ENCODE assay signal across 8 cellular contexts in the genomic region with DNA sequence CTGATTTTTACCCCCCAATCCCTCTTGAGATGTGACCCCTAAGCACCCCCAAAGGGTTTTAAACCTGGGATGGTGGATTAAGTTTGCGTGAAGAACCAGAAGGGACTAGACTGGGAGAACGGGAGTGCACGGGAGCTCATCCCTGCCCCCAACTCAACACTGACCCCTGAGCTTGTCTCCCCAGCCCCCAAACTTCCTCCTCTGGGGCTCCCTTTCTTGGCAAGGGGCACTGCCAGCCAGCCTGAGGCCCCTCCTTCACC. TPM values are rescaled to one million over a fixed set of nuclear protein-coding genes. Genes with fewer than 3 reads are reported as not detected.
DNase-seq lines count a peak whose midpoint lies in the region; ATAC-seq and TF ChIP-seq lines count a peak whose summit lies in the region.

No MANE protein-coding gene starts in this region.

- H3K4me2 ChIP-seq in hepatocyte, result peak overlapping the region; percentile 98

- H3K4me1 ChIP-seq in hepatocyte (ENCODE audit: insufficient read depth) (peaks cover 33% of the 10 kb centered on the region), spleen (peaks cover 28 to 81% (median 57%) of the 10 kb centered on the region in 6 donors)

- H3K27ac ChIP-seq in hepatocyte (peak overlapping the region; percentile 99), spleen (peak overlapping the region; percentile 73 to 99 (median 92))

- WGBS in hepatocyte (ENCODE audit: low lambda C conversion rate, missing lambda C conversion rate), result 2% methylated on average over 3 of the region's 3 CpGs
- WGBS in spleen, 5 donors, result 0 to 3% (median 2%) methylated on average over 3 of the region's 3 CpGs

- H3K9me2 ChIP-seq in hepatocyte (replicated peaks; ENCODE audit: insufficient read depth), result no peaks in the 10 kb centered on the region

- H3K36me3 ChIP-seq in hepatocyte (replicated peaks; ENCODE audit: insufficient read depth, low read depth) (no peaks in the 10 kb centered on the region), spleen (peaks cover 0 to 6% (median 0%) of the 10 kb centered on the region in 6 donors)

- H3K79me2 ChIP-seq in hepatocyte, result peaks cover 45% of the 10 kb centered on the region

- POLR2A ChIA-PET in T-cell (lab: Charles Lee), result interaction anchor here (0.6 kb wide), 2 partner anchors 12 to 53 kb away, joined by 3 to 9 read pairs; no protein-coding TSS in a partner anchor
- POLR2A ChIA-PET in GM10248 (lab: Yijun Ruan, JAX), result interaction anchor here (0.6 to 2.5 kb wide), 4 partner anchors 11 to 132 kb away, joined by 3 to 12 read pairs (median 4); partner anchors contain the start of gene SPTAN1

- no peaks in the 10 kb centered on the region for H3K27me3 Mint-ChIP-seq in T-cell

- H3K4me3 Mint-ChIP-seq in T-cell, result peak overlapping the region; percentile 89 to 98 (median 91)

- DNase-seq in T-cell, result no peak
- no peak for DNase-seq in hepatocyte (ENCODE audit: low spot score)
- DNase-seq in spleen, result no peak
- no peak for DNase-seq in GM10248 (ENCODE audit: extremely low spot score)
- no peak for DNase-seq in NCI-H69 (lab: John Stamatoyannopoulos, UW)
- DNase-seq in 8988T, result no peak

- H3K9me3 ChIP-seq in hepatocyte (ENCODE audit: low read depth), result no peaks in the 10 kb centered on the region
- no peaks in the 10 kb centered on the region for H3K9me3 ChIP-seq in spleen

- CTCF ChIA-PET in T-cell (lab: Charles Lee) (interaction anchor here in 1 of 2 donors (0.5 to 1.6 kb wide), 2 partner anchors 25 to 40 kb away, joined by 3 to 4 read pairs; no protein-coding TSS in a partner anchor), GM10248 (lab: Yijun Ruan, JAX) (interaction anchor here (1.5 to 2.1 kb wide), 2 partner anchors 13 to 18 kb away, joined by 3 to 9 read pairs; partner anchors contain the start of gene PKN3)

- H3K9me3 Mint-ChIP-seq in T-cell, result no peaks in the 10 kb centered on the region

- peaks cover 4% of the 10 kb centered on the region for H3K36me3 Mint-ChIP-seq in T-cell

- TF ChIP-seq CTCF in hepatocyte (IDR thresholded peaks at IDR 0.05; ENCODE audit: poor library complexity) (no peak), spleen (IDR thresholded peaks at IDR 0.05 in 8 of 11, conservative IDR thresholded peaks at IDR 0.05 in 3 of 11) (no peak), GM10248 (IDR thresholded peaks at IDR 0.05; ENCODE audit: control extremely low read depth, extremely low read depth, low read depth, missing control alignments) (no peak)

- peak overlapping the region; percentile 98 to 99 for H3K27ac Mint-ChIP-seq in T-cell

- H3K27me3 ChIP-seq in hepatocyte, result no peaks in the 10 kb centered on the region
- no peaks in the 10 kb centered on the region for H3K27me3 ChIP-seq in spleen (replicated peaks in 1 of 7)

- H2AFZ ChIP-seq in hepatocyte, result peak overlapping the region; percentile 29

- ATAC-seq in GM21825 (IDR thresholded peaks at IDR 0.05; ENCODE audit: unreplicated experiment) (peak; percentile 0), T-cell (replicated peaks in 1 of 4) (no peak), HG03378 (IDR thresholded peaks at IDR 0.05; ENCODE audit: unreplicated experiment) (no peak)

- TF ChIP-seq POLR2A in spleen (IDR thresholded peaks at IDR 0.05), result no peak

- H3K4me1 Mint-ChIP-seq in T-cell, result peaks cover 49 to 57% (median 52%) of the 10 kb centered on the region in 3 donors

- H4K20me1 ChIP-seq in hepatocyte (ENCODE audit: insufficient read depth, poor library complexity, severe bottlenecking), result no peaks in the 10 kb centered on the region

- intact Hi-C loops in spleen (cut with DNase I; ENCODE audit: low total_unique reads), result no loop called here

- H3K4me3 ChIP-seq in hepatocyte (peak overlapping the region; percentile 77), spleen (peak overlapping the region; percentile 56 to 97 (median 76))

RNA-seq across cellular contexts. Expression of gene SET, which starts 5.0 kb away (rescaled TPM):
- total RNA-seq in T-cell (100 to 1,000 TPM; 239 to 279 (median 252) TPM), hepatocyte (343 and 416 TPM in 2 replicates), spleen (100 to 1,000 TPM; 140 to 251 (median 216) TPM)
- polyA plus RNA-seq in hepatocyte (213 and 217 TPM in 2 replicates), spleen (100 to 1,000 TPM; 127 to 159 (median 158) TPM)

RNA-seq across cellular contexts. Expression of gene PKN3, which starts 18.3 kb away (rescaled TPM):
- total RNA-seq in T-cell (1 to 10 TPM; 2.1 to 4.3 (median 3.7) TPM), hepatocyte (4.0 and 4.5 TPM in 2 replicates), spleen (10 to 100 TPM in 4 of 7 donors, 1 to 10 TPM in 3; 5.6 to 18.5 (median 10.0) TPM)
- polyA plus RNA-seq in hepatocyte (3.7 and 9.4 TPM in 2 replicates), spleen (10 to 100 TPM in 1 of 3 donors, 1 to 10 TPM in 2; 4.1 to 15.1 (median 9.5) TPM)

RNA-seq across cellular contexts. Expression of gene DYNC2I2, which starts 27.3 kb away (rescaled TPM):
- total RNA-seq in T-cell (10 to 100 TPM in 2 of 5 donors, 1 to 10 TPM in 3; 4.1 to 10.5 (median 8.0) TPM), hepatocyte (32.4 and 39.9 TPM in 2 replicates), spleen (10 to 100 TPM; 19.0 to 38.0 (median 25.8) TPM)
- polyA plus RNA-seq in hepatocyte (78.7 and 91.8 TPM in 2 replicates), spleen (10 to 100 TPM; 40.6 to 61.6 (median 53.8) TPM)

RNA-seq across cellular contexts. Expression of gene ZDHHC12, which starts 39.9 kb away (rescaled TPM):
- total RNA-seq in T-cell, result 10 to 100 TPM; 22.6 to 32.9 (median 31.4) TPM
- 26.2 and 33.5 TPM in 2 replicates for total RNA-seq in hepatocyte
- 76.3 and 84.9 TPM in 2 replicates for polyA plus RNA-seq in hepatocyte
- total RNA-seq in spleen, result 10 to 100 TPM; 21.5 to 73.4 (median 24.4) TPM
- polyA plus RNA-seq in spleen, result 10 to 100 TPM; 31.7 to 51.0 (median 41.5) TPM
